1 cellular context compared by ENCODE assay signal in the genomic region with DNA sequence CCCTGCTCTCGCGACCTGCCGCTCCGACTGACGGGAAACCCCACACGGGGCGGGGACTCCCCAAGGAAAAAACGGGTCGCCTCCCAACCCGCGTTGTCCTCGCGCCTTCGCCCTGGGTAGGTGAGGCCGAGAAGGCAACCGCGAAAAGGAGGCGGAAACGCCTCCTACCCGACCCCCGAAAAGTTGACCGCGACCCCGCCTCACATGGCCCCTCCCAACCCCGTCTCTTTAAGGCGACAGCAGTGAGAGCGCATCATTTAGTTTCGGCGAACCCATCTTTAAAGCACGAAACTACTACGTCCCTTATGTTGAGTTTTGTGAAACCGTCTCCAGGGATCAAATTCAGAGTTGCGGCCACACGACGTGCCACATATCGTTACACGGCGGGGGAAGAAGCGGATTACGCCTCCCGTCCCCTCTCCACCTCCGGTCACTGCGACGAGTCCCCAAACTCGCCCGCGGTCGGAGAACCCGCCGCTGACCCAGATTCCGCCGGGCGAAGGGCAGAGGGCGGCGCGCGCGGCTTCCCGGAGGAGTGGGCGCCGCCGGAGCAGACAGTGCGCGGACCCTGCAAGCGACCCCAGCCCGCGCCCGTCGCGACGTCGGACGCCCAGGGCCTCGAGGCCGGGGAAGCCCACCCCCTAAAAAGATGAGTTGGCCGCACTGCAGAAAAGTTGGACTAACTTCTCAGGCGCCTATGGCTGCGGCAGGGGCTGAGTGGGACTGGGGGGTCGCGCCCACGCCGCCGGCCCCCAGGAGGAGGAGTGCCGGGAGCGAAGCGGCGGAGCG.
TF ChIP-seq lines count a peak whose summit lies in the region.

No MANE protein-coding gene starts in this region.

TF ChIP-seq in endothelial cell of umbilical vein, 7 proteins besides CTCF, POLR2A, EP300 and RAD21 (continued from another document):
- TF ChIP-seq EZH2 (IDR thresholded peaks at IDR 0.05; ENCODE audit: borderline replicate concordance, low read depth, low read length, severe bottlenecking) = no peak
